Comparison of ENCODE assay signal across 9 cellular contexts in genomic region chr13:45242070-45242469, GRCh38. TPM values are rescaled to one million over a fixed set of nuclear protein-coding genes. Genes with fewer than 3 reads are reported as not detected.
DNase-seq lines count a peak whose midpoint lies in the region; ATAC-seq and TF ChIP-seq lines count a peak whose summit lies in the region.
"Had no signal": no experiment of that assay in that cellular context is flagged by ENCODE, and none has a peak within 500 bp of the region (broad histone marks: within the 10 kb centered on the region; RNA-seq: fewer than 3 reads in every experiment).

No MANE protein-coding gene starts in this region.

- in situ Hi-C loops in GM13977 (cut with MboI; ENCODE audit: low pct_unique_long_range_greater_than_20kb, low sequenced_read_pairs, unreplicated experiment), result no loop called here

- DNase-seq in SK-N-MC (ENCODE audit: low read depth, low spot score) (no peak), foreskin keratinocyte (peak in 1 of 2 donors; percentile 48), sigmoid colon (no peak), GM13977 (ENCODE audit: low spot score) (no peak), activated T-cell treated with anti-CD3 and anti-CD28 coated beads for 4 hours (no peak), stomach (no peak)
- DNase-seq: NCI-H2227 treated with DMSO at 0.1 percent for 48 hours, WERI-Rb-1 had no signal

- intact Hi-C loops in sigmoid colon (cut with DNase I), result loop anchor here (5.0 kb wide), 1 partner anchor 35 kb away; no protein-coding TSS in a partner anchor
- intact Hi-C loops in stomach (cut with DNase I; ENCODE audit: low total_unique reads), result no loop called here

- H3K9ac ChIP-seq in SK-N-MC (ENCODE audit: insufficient read length), result peak overlapping the region; percentile 50

- H3K27ac ChIP-seq in HEK293 (ENCODE audit: extremely low read depth, low read depth, low read length) (no peak overlapping the region), SK-N-MC (peak overlapping the region; percentile 88), foreskin keratinocyte (peak overlapping the region; percentile 22), sigmoid colon (peak overlapping the region in 3 of 4 donors; percentile 64 to 74 (median 71)), stomach (no peak overlapping the region)
- H3K27ac ChIP-seq: WERI-Rb-1 had no signal

- no peak overlapping the region for H3K4me3 ChIP-seq in HEK293 (ENCODE audit: low read depth, low read length)
- peak overlapping the region; percentile 59 for H3K4me3 ChIP-seq in SK-N-MC
- H3K4me3 ChIP-seq in sigmoid colon, result no peak overlapping the region
- no peak overlapping the region for H3K4me3 ChIP-seq in stomach

- no peak for TF ChIP-seq CTCF in HEK293 (tag by site-specific recombination; IDR thresholded peaks at IDR 0.05)
- no peak for TF ChIP-seq CTCF in foreskin keratinocyte (conservative IDR thresholded peaks at IDR 0.05)
- TF ChIP-seq CTCF in sigmoid colon (IDR thresholded peaks at IDR 0.05), result no peak
- no peak for TF ChIP-seq CTCF in GM13977 (IDR thresholded peaks at IDR 0.05; ENCODE audit: extremely low read depth, insufficient read depth, missing control alignments)
- no peak for TF ChIP-seq CTCF in stomach (IDR thresholded peaks at IDR 0.05)

- TF ChIP-seq EP300 in sigmoid colon (IDR thresholded peaks at IDR 0.05) (no peak), stomach (IDR thresholded peaks at IDR 0.05) (no peak)

- CTCF ChIA-PET in HEK293 (lab: Yijun Ruan, JAX), result interaction anchor here (0.7 to 1.6 kb wide), 3 partner anchors 10 to 105 kb away, joined by 3 to 5 read pairs (median 3); no protein-coding TSS in a partner anchor

- no peaks in the 10 kb centered on the region for H3K9me3 ChIP-seq in HEK293 (ENCODE audit: control insufficient read depth, insufficient read depth, low read depth, low read length)
- H3K9me3 ChIP-seq in SK-N-MC (ENCODE audit: low read depth, low read length), result no peaks in the 10 kb centered on the region
- H3K9me3 ChIP-seq in sigmoid colon, result no peaks in the 10 kb centered on the region
- H3K9me3 ChIP-seq in stomach, result no peaks in the 10 kb centered on the region

- TF ChIP-seq POLR2A in sigmoid colon (IDR thresholded peaks at IDR 0.05), result no peak
- no peak for TF ChIP-seq POLR2A in stomach (IDR thresholded peaks at IDR 0.05)

- H3K4me1 ChIP-seq in HEK293 (ENCODE audit: control insufficient read depth, insufficient read depth, low read length), result no peaks in the 10 kb centered on the region
- peaks cover 32% of the 10 kb centered on the region for H3K4me1 ChIP-seq in foreskin keratinocyte
- H3K4me1 ChIP-seq in sigmoid colon, result peaks cover 0 to 27% (median 23%) of the 10 kb centered on the region in 4 donors
- H3K4me1 ChIP-seq in stomach, result peaks cover 0 to 25% (median 19%) of the 10 kb centered on the region in 4 donors

- WGBS in sigmoid colon, 2 donors, result 8 to 24% methylated on average over 3 of the region's 3 CpGs
- WGBS in stomach, 5 donors, result 5 to 15% (median 11%) methylated on average over 3 of the region's 3 CpGs

- H3K27me3 ChIP-seq in foreskin keratinocyte (no peaks in the 10 kb centered on the region), sigmoid colon (no peaks in the 10 kb centered on the region), stomach (no peaks in the 10 kb centered on the region)

- ATAC-seq in foreskin keratinocyte, result no peak

- H3K36me3 ChIP-seq in HEK293 (ENCODE audit: control insufficient read depth in 2 of 2, insufficient read depth in 1 of 2, low read length in 2 of 2), result no peaks in the 10 kb centered on the region
- no peaks in the 10 kb centered on the region for H3K36me3 ChIP-seq in SK-N-MC (ENCODE audit: insufficient read depth, low read length)
- H3K36me3 ChIP-seq in sigmoid colon, result no peaks in the 10 kb centered on the region
- H3K36me3 ChIP-seq in stomach, result no peaks in the 10 kb centered on the region
- H3K36me3 ChIP-seq: WERI-Rb-1 had no signal

- POLR2A ChIA-PET in HEK293 (lab: Yijun Ruan, JAX), result interaction anchor here (0.6 kb wide), 1 partner anchor 42 kb away, joined by 3 read pairs; no protein-coding TSS in a partner anchor

TF ChIP-seq in HEK293, 187 proteins besides CTCF, POLR2A, EP300 and RAD21:
- TF ChIP-seq ZNF10 (tag by site-specific recombination; IDR thresholded peaks at IDR 0.05) (peak; percentile 62), ZNF362 (tag by site-specific recombination; IDR thresholded peaks at IDR 0.05) (peak; percentile 98), ZNF350 (tag by site-specific recombination; IDR thresholded peaks at IDR 0.05) (no peak), GLIS2 (tag by site-specific recombination; IDR thresholded peaks at IDR 0.05) (no peak), ZNF629 (tag by site-specific recombination; IDR thresholded peaks at IDR 0.05) (0 out of 2 replicates have a peak, but pooled peaks have one; percentile 17), PRDM1 (tag by site-specific recombination; IDR thresholded peaks at IDR 0.05) (peak; percentile 87), TCF7L2 (IDR thresholded peaks at IDR 0.05; ENCODE audit: borderline replicate concordance, low read depth, low read length) (no peak)
- TF ChIP-seq, protein P1, sequence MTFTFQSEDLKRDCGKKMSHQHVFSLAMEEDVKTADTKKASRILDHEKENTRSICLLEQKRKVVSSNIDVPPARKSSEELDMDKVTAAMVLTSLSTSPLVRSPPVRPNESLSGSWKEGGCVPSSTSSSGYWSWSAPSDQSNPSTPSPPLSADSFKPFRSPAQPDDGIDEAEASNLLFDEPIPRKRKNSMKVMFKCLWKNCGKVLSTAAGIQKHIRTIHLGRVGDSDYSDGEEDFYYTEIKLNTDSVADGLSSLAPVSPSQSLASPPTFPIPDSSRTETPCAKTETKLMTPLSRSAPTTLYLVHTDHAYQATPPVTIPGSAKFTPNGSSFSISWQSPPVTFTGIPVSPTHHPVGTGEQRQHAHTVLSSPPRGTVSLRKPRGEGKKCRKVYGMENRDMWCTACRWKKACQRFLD (tag by site-specific recombination; IDR thresholded peaks at IDR 0.05), result no peak

RNA-seq across cellular contexts. Expression of gene KCTD4, which starts 41.2 kb away (rescaled TPM):
- total RNA-seq in foreskin keratinocyte, result 0.14 and 0.21 TPM in 2 replicates
- polyA plus RNA-seq in foreskin keratinocyte, result 0.12 and 0.17 TPM in 2 replicates
- total RNA-seq in sigmoid colon, result 1 to 10 TPM; 1.4 to 6.8 (median 2.2) TPM
- polyA plus RNA-seq in sigmoid colon, result 1 to 10 TPM in 1 of 3 donors, under 1 TPM in 2; 0.22 to 1.2 (median 0.60) TPM
- not detected for total RNA-seq in stomach
- under 1 TPM in 1 of 3 donors, not detected in 2; 0.10 TPM for polyA plus RNA-seq in stomach

Comparison
In these comparisons a context has a peak if more than half of its experiments do, and no peak if none do; other contexts are left out.
1. H3K27ac ChIP-seq: peak in SK-N-MC (single experiment), foreskin keratinocyte (single experiment) and sigmoid colon (3 of 4); none in HEK293 (single experiment) and stomach (0 of 5).